In the genomic region with DNA sequence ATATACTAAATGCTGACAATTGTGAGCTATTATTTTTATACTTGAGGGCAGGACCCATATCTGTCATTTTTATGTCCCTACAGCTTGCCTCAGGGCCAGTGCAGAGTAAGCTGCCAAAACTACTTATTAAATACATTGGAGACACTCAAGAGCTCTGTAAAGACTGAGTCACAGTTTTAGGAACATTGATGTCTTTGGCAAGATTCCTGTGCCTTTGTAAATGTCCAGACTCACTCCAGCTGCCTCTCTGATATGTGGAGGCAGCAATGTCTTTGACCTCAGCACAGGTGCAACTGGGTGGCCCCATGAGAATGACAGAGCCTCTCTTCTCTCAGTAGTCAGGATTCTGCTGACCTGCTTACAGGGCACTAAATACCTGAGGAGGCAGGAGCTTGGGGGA, we compare ENCODE assay signal across 1 cellular context.
TF ChIP-seq lines count a peak whose summit lies in the region.

No MANE protein-coding gene starts in this region.

TF ChIP-seq in HEK293, 187 proteins besides CTCF, POLR2A, EP300 and RAD21 (continued from another document):
- TF ChIP-seq, protein P1, sequence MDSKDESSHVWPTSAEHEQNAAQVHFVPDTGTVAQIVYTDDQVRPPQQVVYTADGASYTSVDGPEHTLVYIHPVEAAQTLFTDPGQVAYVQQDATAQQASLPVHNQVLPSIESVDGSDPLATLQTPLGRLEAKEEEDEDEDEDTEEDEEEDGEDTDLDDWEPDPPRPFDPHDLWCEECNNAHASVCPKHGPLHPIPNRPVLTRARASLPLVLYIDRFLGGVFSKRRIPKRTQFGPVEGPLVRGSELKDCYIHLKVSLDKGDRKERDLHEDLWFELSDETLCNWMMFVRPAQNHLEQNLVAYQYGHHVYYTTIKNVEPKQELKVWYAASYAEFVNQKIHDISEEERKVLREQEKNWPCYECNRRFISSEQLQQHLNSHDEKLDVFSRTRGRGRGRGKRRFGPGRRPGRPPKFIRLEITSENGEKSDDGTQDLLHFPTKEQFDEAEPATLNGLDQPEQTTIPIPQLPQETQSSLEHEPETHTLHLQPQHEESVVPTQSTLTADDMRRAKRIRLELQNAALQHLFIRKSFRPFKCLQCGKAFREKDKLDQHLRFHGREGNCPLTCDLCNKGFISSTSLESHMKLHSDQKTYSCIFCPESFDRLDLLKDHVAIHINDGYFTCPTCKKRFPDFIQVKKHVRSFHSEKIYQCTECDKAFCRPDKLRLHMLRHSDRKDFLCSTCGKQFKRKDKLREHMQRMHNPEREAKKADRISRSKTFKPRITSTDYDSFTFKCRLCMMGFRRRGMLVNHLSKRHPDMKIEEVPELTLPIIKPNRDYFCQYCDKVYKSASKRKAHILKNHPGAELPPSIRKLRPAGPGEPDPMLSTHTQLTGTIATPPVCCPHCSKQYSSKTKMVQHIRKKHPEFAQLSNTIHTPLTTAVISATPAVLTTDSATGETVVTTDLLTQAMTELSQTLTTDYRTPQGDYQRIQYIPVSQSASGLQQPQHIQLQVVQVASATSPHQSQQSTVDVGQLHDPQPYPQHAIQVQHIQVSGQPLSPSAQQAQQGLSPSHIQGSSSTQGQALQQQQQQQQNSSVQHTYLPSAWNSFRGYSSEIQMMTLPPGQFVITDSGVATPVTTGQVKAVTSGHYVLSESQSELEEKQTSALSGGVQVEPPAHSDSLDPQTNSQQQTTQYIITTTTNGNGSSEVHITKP (tag by site-specific recombination; IDR thresholded peaks at IDR 0.05): no peak
- TF ChIP-seq BCL11B (tag by site-specific recombination; IDR thresholded peaks at IDR 0.05; ENCODE audit: low read depth) (no peak), ZBTB21 (tag by site-specific recombination; IDR thresholded peaks at IDR 0.05) (no peak), TSHZ1 (tag by site-specific recombination; IDR thresholded peaks at IDR 0.05; ENCODE audit: borderline replicate concordance) (peak; percentile 28; the same call in 1 of the 2 replicates), ZNF341 (tag by site-specific recombination; IDR thresholded peaks at IDR 0.05; ENCODE audit: low read depth) (no peak), MZF1 (tag by site-specific recombination; IDR thresholded peaks at IDR 0.05; ENCODE audit: borderline replicate concordance) (no peak), KLF1 (tag by site-specific recombination; IDR thresholded peaks at IDR 0.05) (no peak), ZNF202 (tag by site-specific recombination; IDR thresholded peaks at IDR 0.05; ENCODE audit: borderline replicate concordance) (no peak), ZNF148 (tag by site-specific recombination; IDR thresholded peaks at IDR 0.05; ENCODE audit: borderline replicate concordance) (no peak), ZFHX2 (tag by site-specific recombination; conservative IDR thresholded peaks at IDR 0.05) (no peak), IKZF3 (tag by site-specific recombination; IDR thresholded peaks at IDR 0.05) (peak; percentile 56), ZNF747 (tag by site-specific recombination; IDR thresholded peaks at IDR 0.05) (no peak), ZNF600 (tag by site-specific recombination; IDR thresholded peaks at IDR 0.05) (no peak), ZNF560 (tag by site-specific recombination; IDR thresholded peaks at IDR 0.05; ENCODE audit: borderline replicate concordance) (no peak), ZNF24 (tag by site-specific recombination; IDR thresholded peaks at IDR 0.05) (no peak), HOXA7 (CRISPR knock-in tag; IDR thresholded peaks at IDR 0.05; ENCODE audit: borderline replicate concordance) (no peak), ZNF610 (tag by site-specific recombination; IDR thresholded peaks at IDR 0.05; ENCODE audit: borderline replicate concordance) (no peak), ZNF473 (tag by site-specific recombination; IDR thresholded peaks at IDR 0.05) (no peak), TCF7L2 (IDR thresholded peaks at IDR 0.05; ENCODE audit: borderline replicate concordance, low read depth, low read length) (no peak), ZBTB17 (tag by site-specific recombination; IDR thresholded peaks at IDR 0.05) (no peak), ZFP69B (tag by site-specific recombination; IDR thresholded peaks at IDR 0.05) (no peak), ZNF324 (tag by site-specific recombination; IDR thresholded peaks at IDR 0.05) (no peak), ZBTB26 (tag by site-specific recombination; optimal IDR thresholded peaks at IDR 0.05) (no peak), WT1 (tag by site-specific recombination; IDR thresholded peaks at IDR 0.05) (0 out of 2 replicates have a peak, but pooled peaks have one; percentile 36), ZNF555 (tag by site-specific recombination; conservative IDR thresholded peaks at IDR 0.05) (no peak), ZSCAN23 (tag by site-specific recombination; IDR thresholded peaks at IDR 0.05) (no peak), ZNF302 (tag by site-specific recombination; IDR thresholded peaks at IDR 0.05; ENCODE audit: low read depth) (no peak), ZNF664 (tag by site-specific recombination; IDR thresholded peaks at IDR 0.05) (no peak)
- TF ChIP-seq, protein P2, sequence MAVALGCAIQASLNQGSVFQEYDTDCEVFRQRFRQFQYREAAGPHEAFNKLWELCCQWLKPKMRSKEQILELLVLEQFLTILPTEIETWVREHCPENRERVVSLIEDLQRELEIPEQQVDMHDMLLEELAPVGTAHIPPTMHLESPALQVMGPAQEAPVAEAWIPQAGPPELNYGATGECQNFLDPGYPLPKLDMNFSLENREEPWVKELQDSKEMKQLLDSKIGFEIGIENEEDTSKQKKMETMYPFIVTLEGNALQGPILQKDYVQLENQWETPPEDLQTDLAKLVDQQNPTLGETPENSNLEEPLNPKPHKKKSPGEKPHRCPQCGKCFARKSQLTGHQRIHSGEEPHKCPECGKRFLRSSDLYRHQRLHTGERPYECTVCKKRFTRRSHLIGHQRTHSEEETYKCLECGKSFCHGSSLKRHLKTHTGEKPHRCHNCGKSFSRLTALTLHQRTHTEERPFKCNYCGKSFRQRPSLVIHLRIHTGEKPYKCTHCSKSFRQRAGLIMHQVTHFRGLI (tag by site-specific recombination; IDR thresholded peaks at IDR 0.05): no peak
- TF ChIP-seq, protein P3, sequence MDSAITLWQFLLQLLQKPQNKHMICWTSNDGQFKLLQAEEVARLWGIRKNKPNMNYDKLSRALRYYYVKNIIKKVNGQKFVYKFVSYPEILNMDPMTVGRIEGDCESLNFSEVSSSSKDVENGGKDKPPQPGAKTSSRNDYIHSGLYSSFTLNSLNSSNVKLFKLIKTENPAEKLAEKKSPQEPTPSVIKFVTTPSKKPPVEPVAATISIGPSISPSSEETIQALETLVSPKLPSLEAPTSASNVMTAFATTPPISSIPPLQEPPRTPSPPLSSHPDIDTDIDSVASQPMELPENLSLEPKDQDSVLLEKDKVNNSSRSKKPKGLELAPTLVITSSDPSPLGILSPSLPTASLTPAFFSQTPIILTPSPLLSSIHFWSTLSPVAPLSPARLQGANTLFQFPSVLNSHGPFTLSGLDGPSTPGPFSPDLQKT (IDR thresholded peaks at IDR 0.05; ENCODE audit: borderline replicate concordance, low read depth, low read length): no peak
- TF ChIP-seq, protein P4, sequence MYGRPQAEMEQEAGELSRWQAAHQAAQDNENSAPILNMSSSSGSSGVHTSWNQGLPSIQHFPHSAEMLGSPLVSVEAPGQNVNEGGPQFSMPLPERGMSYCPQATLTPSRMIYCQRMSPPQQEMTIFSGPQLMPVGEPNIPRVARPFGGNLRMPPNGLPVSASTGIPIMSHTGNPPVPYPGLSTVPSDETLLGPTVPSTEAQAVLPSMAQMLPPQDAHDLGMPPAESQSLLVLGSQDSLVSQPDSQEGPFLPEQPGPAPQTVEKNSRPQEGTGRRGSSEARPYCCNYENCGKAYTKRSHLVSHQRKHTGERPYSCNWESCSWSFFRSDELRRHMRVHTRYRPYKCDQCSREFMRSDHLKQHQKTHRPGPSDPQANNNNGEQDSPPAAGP (tag by site-specific recombination; IDR thresholded peaks at IDR 0.05): no peak
- TF ChIP-seq, protein P5, sequence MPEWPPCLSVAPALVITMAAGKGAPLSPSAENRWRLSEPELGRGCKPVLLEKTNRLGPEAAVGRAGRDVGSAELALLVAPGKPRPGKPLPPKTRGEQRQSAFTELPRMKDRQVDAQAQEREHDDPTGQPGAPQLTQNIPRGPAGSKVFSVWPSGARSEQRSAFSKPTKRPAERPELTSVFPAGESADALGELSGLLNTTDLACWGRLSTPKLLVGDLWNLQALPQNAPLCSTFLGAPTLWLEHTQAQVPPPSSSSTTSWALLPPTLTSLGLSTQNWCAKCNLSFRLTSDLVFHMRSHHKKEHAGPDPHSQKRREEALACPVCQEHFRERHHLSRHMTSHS (tag by site-specific recombination; IDR thresholded peaks at IDR 0.05): no peak
- TF ChIP-seq, protein P6, sequence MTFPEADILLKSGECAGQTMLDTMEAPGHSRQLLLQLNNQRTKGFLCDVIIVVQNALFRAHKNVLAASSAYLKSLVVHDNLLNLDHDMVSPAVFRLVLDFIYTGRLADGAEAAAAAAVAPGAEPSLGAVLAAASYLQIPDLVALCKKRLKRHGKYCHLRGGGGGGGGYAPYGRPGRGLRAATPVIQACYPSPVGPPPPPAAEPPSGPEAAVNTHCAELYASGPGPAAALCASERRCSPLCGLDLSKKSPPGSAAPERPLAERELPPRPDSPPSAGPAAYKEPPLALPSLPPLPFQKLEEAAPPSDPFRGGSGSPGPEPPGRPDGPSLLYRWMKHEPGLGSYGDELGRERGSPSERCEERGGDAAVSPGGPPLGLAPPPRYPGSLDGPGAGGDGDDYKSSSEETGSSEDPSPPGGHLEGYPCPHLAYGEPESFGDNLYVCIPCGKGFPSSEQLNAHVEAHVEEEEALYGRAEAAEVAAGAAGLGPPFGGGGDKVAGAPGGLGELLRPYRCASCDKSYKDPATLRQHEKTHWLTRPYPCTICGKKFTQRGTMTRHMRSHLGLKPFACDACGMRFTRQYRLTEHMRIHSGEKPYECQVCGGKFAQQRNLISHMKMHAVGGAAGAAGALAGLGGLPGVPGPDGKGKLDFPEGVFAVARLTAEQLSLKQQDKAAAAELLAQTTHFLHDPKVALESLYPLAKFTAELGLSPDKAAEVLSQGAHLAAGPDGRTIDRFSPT (tag by site-specific recombination; IDR thresholded peaks at IDR 0.05): peak; percentile 56; the same call in 1 of the 2 replicates
TF ChIP-seq in HEK293: peak in this region for 16.
